1 cellular context compared by ENCODE assay signal in the genomic region with DNA sequence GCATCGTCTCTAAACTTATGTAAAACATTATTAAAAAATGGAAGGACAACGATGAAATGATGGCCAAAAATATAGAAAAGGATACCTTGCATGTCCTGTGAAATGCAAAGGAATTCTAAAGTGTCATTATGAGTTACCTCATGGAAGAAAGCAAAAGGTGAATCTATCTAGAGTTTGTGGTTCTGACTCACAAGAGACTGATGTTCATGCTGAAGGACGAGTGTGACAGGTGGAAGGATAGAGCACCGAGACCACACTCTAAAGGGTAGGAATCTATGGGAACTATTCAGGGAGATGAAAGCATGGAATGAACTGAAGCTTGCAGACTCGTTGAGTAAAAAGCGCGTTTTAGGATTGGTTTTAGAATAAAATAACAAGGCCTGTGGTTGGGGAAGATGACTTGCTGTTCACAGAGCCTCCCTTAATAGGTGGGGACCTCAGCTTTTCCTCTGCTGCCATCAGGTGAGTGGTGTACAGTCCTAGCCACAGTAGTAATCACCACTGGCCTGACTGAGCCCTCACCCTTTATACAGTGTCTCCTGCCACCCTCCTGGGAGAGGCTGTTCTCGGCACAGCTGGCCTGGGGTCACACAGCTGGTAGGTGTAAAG.
TF ChIP-seq lines count a peak whose summit lies in the region.

No MANE protein-coding gene starts in this region.

TF ChIP-seq in WTC11, 78 proteins besides CTCF, POLR2A, EP300 and RAD21 (continued from another document):
- TF ChIP-seq, protein P1, sequence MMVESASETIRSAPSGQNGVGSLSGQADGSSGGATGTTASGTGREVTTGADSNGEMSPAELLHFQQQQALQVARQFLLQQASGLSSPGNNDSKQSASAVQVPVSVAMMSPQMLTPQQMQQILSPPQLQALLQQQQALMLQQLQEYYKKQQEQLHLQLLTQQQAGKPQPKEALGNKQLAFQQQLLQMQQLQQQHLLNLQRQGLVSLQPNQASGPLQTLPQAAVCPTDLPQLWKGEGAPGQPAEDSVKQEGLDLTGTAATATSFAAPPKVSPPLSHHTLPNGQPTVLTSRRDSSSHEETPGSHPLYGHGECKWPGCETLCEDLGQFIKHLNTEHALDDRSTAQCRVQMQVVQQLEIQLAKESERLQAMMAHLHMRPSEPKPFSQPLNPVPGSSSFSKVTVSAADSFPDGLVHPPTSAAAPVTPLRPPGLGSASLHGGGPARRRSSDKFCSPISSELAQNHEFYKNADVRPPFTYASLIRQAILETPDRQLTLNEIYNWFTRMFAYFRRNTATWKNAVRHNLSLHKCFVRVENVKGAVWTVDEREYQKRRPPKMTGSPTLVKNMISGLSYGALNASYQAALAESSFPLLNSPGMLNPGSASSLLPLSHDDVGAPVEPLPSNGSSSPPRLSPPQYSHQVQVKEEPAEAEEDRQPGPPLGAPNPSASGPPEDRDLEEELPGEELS (CRISPR knock-in tag; IDR thresholded peaks at IDR 0.05), result no peak
- no peak for TF ChIP-seq TCF7 (CRISPR knock-in tag; IDR thresholded peaks at IDR 0.05; ENCODE audit: low read depth)
- TF ChIP-seq, protein P2, sequence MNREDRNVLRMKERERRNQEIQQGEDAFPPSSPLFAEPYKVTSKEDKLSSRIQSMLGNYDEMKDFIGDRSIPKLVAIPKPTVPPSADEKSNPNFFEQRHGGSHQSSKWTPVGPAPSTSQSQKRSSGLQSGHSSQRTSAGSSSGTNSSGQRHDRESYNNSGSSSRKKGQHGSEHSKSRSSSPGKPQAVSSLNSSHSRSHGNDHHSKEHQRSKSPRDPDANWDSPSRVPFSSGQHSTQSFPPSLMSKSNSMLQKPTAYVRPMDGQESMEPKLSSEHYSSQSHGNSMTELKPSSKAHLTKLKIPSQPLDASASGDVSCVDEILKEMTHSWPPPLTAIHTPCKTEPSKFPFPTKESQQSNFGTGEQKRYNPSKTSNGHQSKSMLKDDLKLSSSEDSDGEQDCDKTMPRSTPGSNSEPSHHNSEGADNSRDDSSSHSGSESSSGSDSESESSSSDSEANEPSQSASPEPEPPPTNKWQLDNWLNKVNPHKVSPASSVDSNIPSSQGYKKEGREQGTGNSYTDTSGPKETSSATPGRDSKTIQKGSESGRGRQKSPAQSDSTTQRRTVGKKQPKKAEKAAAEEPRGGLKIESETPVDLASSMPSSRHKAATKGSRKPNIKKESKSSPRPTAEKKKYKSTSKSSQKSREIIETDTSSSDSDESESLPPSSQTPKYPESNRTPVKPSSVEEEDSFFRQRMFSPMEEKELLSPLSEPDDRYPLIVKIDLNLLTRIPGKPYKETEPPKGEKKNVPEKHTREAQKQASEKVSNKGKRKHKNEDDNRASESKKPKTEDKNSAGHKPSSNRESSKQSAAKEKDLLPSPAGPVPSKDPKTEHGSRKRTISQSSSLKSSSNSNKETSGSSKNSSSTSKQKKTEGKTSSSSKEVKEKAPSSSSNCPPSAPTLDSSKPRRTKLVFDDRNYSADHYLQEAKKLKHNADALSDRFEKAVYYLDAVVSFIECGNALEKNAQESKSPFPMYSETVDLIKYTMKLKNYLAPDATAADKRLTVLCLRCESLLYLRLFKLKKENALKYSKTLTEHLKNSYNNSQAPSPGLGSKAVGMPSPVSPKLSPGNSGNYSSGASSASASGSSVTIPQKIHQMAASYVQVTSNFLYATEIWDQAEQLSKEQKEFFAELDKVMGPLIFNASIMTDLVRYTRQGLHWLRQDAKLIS (CRISPR knock-in tag; IDR thresholded peaks at IDR 0.05; ENCODE audit: borderline replicate concordance), result no peak
- TF ChIP-seq, protein P3, sequence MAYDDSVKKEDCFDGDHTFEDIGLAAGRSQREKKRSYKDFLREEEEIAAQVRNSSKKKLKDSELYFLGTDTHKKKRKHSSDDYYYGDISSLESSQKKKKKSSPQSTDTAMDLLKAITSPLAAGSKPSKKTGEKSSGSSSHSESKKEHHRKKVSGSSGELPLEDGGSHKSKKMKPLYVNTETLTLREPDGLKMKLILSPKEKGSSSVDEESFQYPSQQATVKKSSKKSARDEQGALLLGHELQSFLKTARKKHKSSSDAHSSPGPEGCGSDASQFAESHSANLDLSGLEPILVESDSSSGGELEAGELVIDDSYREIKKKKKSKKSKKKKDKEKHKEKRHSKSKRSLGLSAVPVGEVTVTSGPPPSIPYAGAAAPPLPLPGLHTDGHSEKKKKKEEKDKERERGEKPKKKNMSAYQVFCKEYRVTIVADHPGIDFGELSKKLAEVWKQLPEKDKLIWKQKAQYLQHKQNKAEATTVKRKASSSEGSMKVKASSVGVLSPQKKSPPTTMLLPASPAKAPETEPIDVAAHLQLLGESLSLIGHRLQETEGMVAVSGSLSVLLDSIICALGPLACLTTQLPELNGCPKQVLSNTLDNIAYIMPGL (CRISPR knock-in tag; IDR thresholded peaks at IDR 0.05), result no peak
